ENCODE assay signal across 9 cellular contexts in the genomic region with DNA sequence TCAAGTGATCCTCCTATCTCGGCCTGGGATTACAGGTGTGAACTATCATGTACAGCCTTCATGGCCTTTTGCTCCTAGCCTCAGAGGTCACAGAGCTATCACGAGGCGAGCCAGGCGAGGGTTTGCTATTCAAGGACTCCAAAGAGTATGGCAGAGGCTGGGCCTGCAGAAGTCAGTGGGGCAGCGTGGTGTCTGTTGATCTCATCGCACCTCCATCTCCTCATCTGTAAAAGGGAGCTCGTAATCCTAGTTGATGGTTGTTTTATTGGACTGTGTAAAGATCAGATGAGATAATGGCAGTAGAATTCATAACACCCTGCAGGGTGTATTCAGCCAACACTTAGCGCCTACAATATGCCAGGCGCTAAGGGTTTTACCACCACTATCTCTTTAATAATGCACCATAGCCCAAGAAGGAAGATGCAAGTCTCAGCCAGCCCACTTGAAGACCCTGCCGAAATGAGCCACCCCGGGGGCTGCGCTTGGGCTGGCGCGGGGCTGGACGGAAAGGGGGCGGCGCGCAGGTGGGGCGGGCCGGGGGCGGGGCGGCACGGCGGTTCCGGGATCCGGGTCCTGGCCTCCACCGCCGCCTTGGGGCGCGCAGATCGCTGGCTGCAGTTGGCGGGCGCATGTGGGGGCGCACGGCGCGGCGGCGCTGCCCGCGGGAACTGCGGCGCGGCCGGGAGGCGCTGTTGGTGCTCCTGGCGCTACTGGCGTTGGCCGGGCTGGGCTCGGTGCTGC. TPM values are rescaled to one million over a fixed set of nuclear protein-coding genes. Genes with fewer than 3 reads are reported as not detected.
A peak's percentile ranks its signal among the peaks of the same experiment; 100 is the strongest.
DNase-seq lines count a peak whose midpoint lies in the region; ATAC-seq and TF ChIP-seq lines count a peak whose summit lies in the region.
"Had no signal": no experiment of that assay in that cellular context is flagged by ENCODE, and none has a peak within 500 bp of the region (broad histone marks: within the 10 kb centered on the region; RNA-seq: fewer than 3 reads in every experiment).

A gene with protein sequence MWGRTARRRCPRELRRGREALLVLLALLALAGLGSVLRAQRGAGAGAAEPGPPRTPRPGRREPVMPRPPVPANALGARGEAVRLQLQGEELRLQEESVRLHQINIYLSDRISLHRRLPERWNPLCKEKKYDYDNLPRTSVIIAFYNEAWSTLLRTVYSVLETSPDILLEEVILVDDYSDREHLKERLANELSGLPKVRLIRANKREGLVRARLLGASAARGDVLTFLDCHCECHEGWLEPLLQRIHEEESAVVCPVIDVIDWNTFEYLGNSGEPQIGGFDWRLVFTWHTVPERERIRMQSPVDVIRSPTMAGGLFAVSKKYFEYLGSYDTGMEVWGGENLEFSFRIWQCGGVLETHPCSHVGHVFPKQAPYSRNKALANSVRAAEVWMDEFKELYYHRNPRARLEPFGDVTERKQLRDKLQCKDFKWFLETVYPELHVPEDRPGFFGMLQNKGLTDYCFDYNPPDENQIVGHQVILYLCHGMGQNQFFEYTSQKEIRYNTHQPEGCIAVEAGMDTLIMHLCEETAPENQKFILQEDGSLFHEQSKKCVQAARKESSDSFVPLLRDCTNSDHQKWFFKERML (plus strand): TSS at position 601 of the 741 bp plus-strand sequence. CDS start 29 bp downstream, at position 630.

- peak within 1 kb of the TSS; percentile 70 for H2AFZ ChIP-seq in mammary epithelial cell (ENCODE audit: low read depth, low read length)

- H3K4me1 Mint-ChIP-seq in T-helper 2 cell treated with Interferon-gamma antibody and Interleukin-4, amounts not matched to agents 5 μg/mL and 100 μg/mL, for 36 hours (ENCODE audit: low read depth) = peaks cover 23% of the 10 kb centered on the region

- intact Hi-C loops in mammary epithelial cell (cut with micrococcal nuclease) = no loop called here

- ATAC-seq in HG03280 (IDR thresholded peaks at IDR 0.05; ENCODE audit: unreplicated experiment) (peak; percentile 45), left lobe of liver (peak; percentile 53), HG02840 (IDR thresholded peaks at IDR 0.05; ENCODE audit: low FRiP score, unreplicated experiment) (no peak)

- no TSS peak for BruUV-seq in mammary epithelial cell (replicated peaks; lab: Mats Ljungman, UMichigan)

- dilution Hi-C loops in mammary epithelial cell (cut with HindIII; ENCODE audit: low sequenced_read_pairs) = loop anchor here (5.0 kb wide), 2 partner anchors 40 to 335 kb away; no protein-coding TSS in a partner anchor

- no peaks in the 10 kb centered on the region for H3K79me2 ChIP-seq in mammary epithelial cell (ENCODE audit: insufficient read depth, low read length)

- WGBS in mammary epithelial cell (ENCODE audit: low coverage, missing lambda C conversion rate) = 60% methylated on average over 7 of the region's 50 CpGs

- H3K27ac ChIP-seq in mammary epithelial cell (ENCODE audit: insufficient read depth, low read depth, low read length) = no peak within 1 kb of the TSS

- in situ Hi-C loops in mammary epithelial cell (cut with MboI; ENCODE audit: low sequenced_read_pairs in 2 of 2) = no loop called here

- peak within 1 kb of the TSS; percentile 82 for H3K4me3 Mint-ChIP-seq in T-helper 2 cell treated with Interferon-gamma antibody and Interleukin-4, amounts not matched to agents 5 μg/mL and 100 μg/mL, for 36 hours

- no peaks in the 10 kb centered on the region for H3K9me3 ChIP-seq in mammary epithelial cell (replicated peaks; ENCODE audit: insufficient read depth, low read length)
- H3K9me3 ChIP-seq: adrenal gland had no signal

- H4K20me1 ChIP-seq in mammary epithelial cell (ENCODE audit: insufficient read depth, low read length) = no peaks in the 10 kb centered on the region

- H3K4me3 ChIP-seq in mammary epithelial cell (replicated peaks in 1 of 3; ENCODE audit: insufficient read depth in 1 of 3, low read depth in 2 of 3, low read length in 3 of 3) = peak within 1 kb of the TSS; percentile 39 to 50 (median 49)

- H3K9me3 Mint-ChIP-seq in T-helper 2 cell treated with Interferon-gamma antibody and Interleukin-4, amounts not matched to agents 5 μg/mL and 100 μg/mL, for 36 hours = no peaks in the 10 kb centered on the region

- CTCF ChIA-PET in mammary epithelial cell (lab: Charles Lee; ENCODE audit: low non-redundant PET) = interaction anchor here (1.1 kb wide), 1 partner anchor 191 kb away, joined by 3 read pairs; no protein-coding TSS in a partner anchor

- peak; percentile 8 for TF ChIP-seq CTCF in GM10266 (IDR thresholded peaks at IDR 0.05; ENCODE audit: control insufficient read depth, insufficient read depth, low read depth, missing control alignments)
- TF ChIP-seq CTCF in mammary epithelial cell (conservative IDR thresholded peaks at IDR 0.05 in 1 of 2, IDR thresholded peaks at IDR 0.05 in 1 of 2; ENCODE audit: extremely low read depth in 1 of 2, insufficient read depth in 1 of 2, low read depth in 1 of 2, low read length in 2 of 2) = no peak

- no peak within 1 kb of the TSS for H3K27ac Mint-ChIP-seq in T-helper 2 cell treated with Interferon-gamma antibody and Interleukin-4, amounts not matched to agents 5 μg/mL and 100 μg/mL, for 36 hours

- peak; percentile 88 for DNase-seq in GM10266 (ENCODE audit: extremely low spot score)
- DNase-seq in T-helper 2 cell treated with Interferon-gamma antibody and Interleukin-4, amounts not matched to agents 5 μg/mL and 100 μg/mL, for 36 hours (ENCODE audit: low spot score) = peak; percentile 36
- DNase-seq in mammary epithelial cell = no peak
- no peak for DNase-seq in left lobe of liver (ENCODE audit: low spot score)
- DNase-seq in stimulated activated CD4-positive, alpha-beta T cell treated with anti-CD3 and anti-CD28 coated beads, Interleukin-4, amount 100 ng/mL, for 4 hours = peak; percentile 35 to 61
- no peak for DNase-seq in COLO829 (ENCODE audit: low spot score)

- no peaks in the 10 kb centered on the region for H3K36me3 ChIP-seq in mammary epithelial cell (ENCODE audit: insufficient read depth, low read length)
- H3K36me3 ChIP-seq: adrenal gland had no signal

- H3K4me1 ChIP-seq in mammary epithelial cell (ENCODE audit: insufficient read depth, low read length) = peaks cover 43% of the 10 kb centered on the region

- H3K9ac ChIP-seq in mammary epithelial cell (ENCODE audit: insufficient read depth, low read length) = no peak within 1 kb of the TSS

- peaks cover 65% of the 10 kb centered on the region for H3K27me3 Mint-ChIP-seq in T-helper 2 cell treated with Interferon-gamma antibody and Interleukin-4, amounts not matched to agents 5 μg/mL and 100 μg/mL, for 36 hours (ENCODE audit: low read depth)

- no peaks in the 10 kb centered on the region for H3K27me3 ChIP-seq in mammary epithelial cell (ENCODE audit: insufficient read depth, low read length)
- H3K27me3 ChIP-seq: adrenal gland had no signal

- H3K36me3 Mint-ChIP-seq in T-helper 2 cell treated with Interferon-gamma antibody and Interleukin-4, amounts not matched to agents 5 μg/mL and 100 μg/mL, for 36 hours (ENCODE audit: low read depth) = peaks cover 4% of the 10 kb centered on the region

- H3K4me2 ChIP-seq in mammary epithelial cell (ENCODE audit: insufficient read depth, low read depth, low read length) = peak within 1 kb of the TSS; percentile 95

RNA-seq across cellular contexts. Expression of the gene that starts here (rescaled TPM):
- total RNA-seq in mammary epithelial cell = under 1 TPM; 0.17 to 0.80 TPM
- 0.63 TPM for polyA plus RNA-seq in mammary epithelial cell
- polyA minus RNA-seq in mammary epithelial cell = 13.2 TPM
- 0.35 TPM for total RNA-seq in left lobe of liver

Comparison
In these comparisons a context has a peak if more than half of its experiments do, and no peak if none do; other contexts are left out.
1. Peak in ATAC-seq in left lobe of liver; RNA of the gene not detected or under 1 TPM.
2. DNase-seq: peak in GM10266 (single experiment), T-helper 2 cell treated with Interferon-gamma antibody and Interleukin-4, amounts not matched to agents 5 μg/mL and 100 μg/mL, for 36 hours (single experiment) and stimulated activated CD4-positive, alpha-beta T cell treated with anti-CD3 and anti-CD28 coated beads, Interleukin-4, amount 100 ng/mL, for 4 hours (2 of 2); none in mammary epithelial cell (single experiment), left lobe of liver (single experiment) and COLO829 (single experiment).